2 cellular contexts compared by ENCODE assay signal in genomic region chr9:19270421-19270949, GRCh38.
A peak's percentile ranks its signal among the peaks of the same experiment; 100 is the strongest.
TF ChIP-seq lines count a peak whose summit lies in the region.

No MANE protein-coding gene starts in this region.

TF ChIP-seq in HepG2, 621 proteins besides CTCF, POLR2A, EP300 and RAD21:
- peak; percentile 10; the same call in 1 of the 2 replicates for TF ChIP-seq KDM1A (CRISPR knock-in tag; IDR thresholded peaks at IDR 0.05)
- TF ChIP-seq ZNF280D (CRISPR knock-in tag; IDR thresholded peaks at IDR 0.05), result peak; percentile 84; the same call in 1 of the 2 replicates
- TF ChIP-seq PLSCR1 (CRISPR knock-in tag; IDR thresholded peaks at IDR 0.05; ENCODE audit: borderline replicate concordance), result no peak
TF ChIP-seq in HepG2: peak in this region for 2.

TF ChIP-seq in H1, 55 proteins besides CTCF, POLR2A, EP300 and RAD21:
- TF ChIP-seq HDAC2 (IDR thresholded peaks at IDR 0.05; ENCODE audit: borderline replicate concordance in 1 of 2, low read depth in 2 of 2, low read length in 2 of 2), result peak in 1 of 2 experiments; percentile 52; a peak in 1 of 4 replicates
- TF ChIP-seq KDM1A (IDR thresholded peaks at IDR 0.05; ENCODE audit: borderline replicate concordance, low read length), result peak; percentile 85
- TF ChIP-seq RBBP5 (IDR thresholded peaks at IDR 0.05; ENCODE audit: borderline replicate concordance, low read depth, low read length), result no peak
